9 cellular contexts compared by ENCODE assay signal in genomic region chrX:109485470-109486340, GRCh38. TPM values are rescaled to one million over a fixed set of nuclear protein-coding genes. Genes with fewer than 3 reads are reported as not detected.
DNase-seq lines count a peak whose midpoint lies in the region; ATAC-seq and TF ChIP-seq lines count a peak whose summit lies in the region.
"Had no signal": no experiment of that assay in that cellular context is flagged by ENCODE, and none has a peak within 500 bp of the region (broad histone marks: within the 10 kb centered on the region; RNA-seq: fewer than 3 reads in every experiment).

No MANE protein-coding gene starts in this region.

- intact Hi-C loops in head of caudate nucleus (cut with DNase I) = loop anchor here (2.0 kb wide), 1 partner anchor 147 kb away; no protein-coding TSS in a partner anchor
- intact Hi-C loops in prostate gland (cut with DNase I) = loop anchor here (10.0 kb wide), 3 partner anchors 149 to 399 kb away; no protein-coding TSS in a partner anchor

- no peaks in the 10 kb centered on the region for H3K79me2 ChIP-seq in Loucy (ENCODE audit: insufficient read depth, low read length)

- H3K27ac Mint-ChIP-seq in activated naive CD4-positive, alpha-beta T cell treated with anti-CD3 and anti-CD28 coated beads, Interleukin-2, amount 10 ng/mL, durations not matched to agents 7 days and 5 days = no peak overlapping the region
- H3K27ac Mint-ChIP-seq: T-helper 1 cell treated with Interleukin-12 subunit alpha and Interleukin-12 subunit beta and Interleukin-4 antibody, amounts not matched to agents 30 μg/mL and 1 μg/mL, for 36 hours had no signal

- no peaks in the 10 kb centered on the region for H3K9me3 ChIP-seq in Loucy (ENCODE audit: insufficient read depth, low read depth, low read length)
- H3K9me3 ChIP-seq in SJSA1 (replicated peaks) = no peaks in the 10 kb centered on the region
- no peaks in the 10 kb centered on the region for H3K9me3 ChIP-seq in prostate gland

- H3K36me3 Mint-ChIP-seq in activated naive CD4-positive, alpha-beta T cell treated with anti-CD3 and anti-CD28 coated beads, Interleukin-2, amount 10 ng/mL, durations not matched to agents 7 days and 5 days = no peaks in the 10 kb centered on the region

- no peaks in the 10 kb centered on the region for H4K20me1 ChIP-seq in Loucy (ENCODE audit: insufficient read depth, low read length, poor library complexity, severe bottlenecking)

- DNase-seq in COLO668 (lab: John Stamatoyannopoulos, UW; ENCODE audit: unreplicated experiment) (peak; percentile 21), SJSA1 (ENCODE audit: low read depth in 1 of 2, low spot score in 2 of 2) (peak; percentile 45 to 49), head of caudate nucleus (peak; percentile 22 to 85 (median 68)), prostate gland (ENCODE audit: low spot score) (peak; percentile 34), cortex of kidney (lab: John Stamatoyannopoulos, UW) (no peak)
- DNase-seq in activated naive CD4-positive, alpha-beta T cell treated with anti-CD3 and anti-CD28 coated beads, Interleukin-2, amount 10 ng/mL, durations not matched to agents 7 days and 5 days = peak; percentile 68

- no peaks in the 10 kb centered on the region for H3K4me1 Mint-ChIP-seq in activated naive CD4-positive, alpha-beta T cell treated with anti-CD3 and anti-CD28 coated beads, Interleukin-2, amount 10 ng/mL, durations not matched to agents 7 days and 5 days

- no peak overlapping the region; the same call in 1 of the 2 replicates for H2AFZ ChIP-seq in Loucy (ENCODE audit: low read length)

- no peaks in the 10 kb centered on the region for H3F3A ChIP-seq in Loucy (ENCODE audit: low read depth)

- WGBS in prostate gland = 14% methylated on average over 9 of the region's 9 CpGs

- H3K4me3 ChIP-seq in Loucy (ENCODE audit: low read length, poor library complexity, severe bottlenecking) (no peak overlapping the region), SJSA1 (no peak overlapping the region), prostate gland (no peak overlapping the region)

- H3K27me3 ChIP-seq in Loucy (ENCODE audit: insufficient read depth, low read length, poor library complexity, severe bottlenecking) = no peaks in the 10 kb centered on the region
- no peaks in the 10 kb centered on the region for H3K27me3 ChIP-seq in SJSA1 (replicated peaks)
- H3K27me3 ChIP-seq in prostate gland (replicated peaks; ENCODE audit: insufficient read depth) = no peaks in the 10 kb centered on the region

- H3K9me2 ChIP-seq in Loucy (replicated peaks; ENCODE audit: low read depth, low read length) = no peaks in the 10 kb centered on the region

- CTCF ChIA-PET in activated naive CD4-positive, alpha-beta T cell treated with anti-CD3 and anti-CD28 coated beads, Interleukin-2, amount 10 ng/mL, durations not matched to agents 7 days and 5 days (lab: Charles Lee) = interaction anchor here (0.5 to 3.2 kb wide), 18 partner anchors 9 to 420 kb away, joined by 3 to 22 read pairs (median 3); partner anchors contain the start of gene KCNE5

- H3K27ac ChIP-seq in SJSA1 (no peak overlapping the region), prostate gland (no peak overlapping the region)

- peak; percentile 61 for ATAC-seq in GM19463 (IDR thresholded peaks at IDR 0.05; ENCODE audit: unreplicated experiment)

- H3K4me1 ChIP-seq in Loucy (ENCODE audit: insufficient read depth, low read length, poor library complexity, severe bottlenecking) = no peaks in the 10 kb centered on the region
- H3K4me1 ChIP-seq in SJSA1 (replicated peaks) = no peaks in the 10 kb centered on the region
- no peaks in the 10 kb centered on the region for H3K4me1 ChIP-seq in prostate gland (replicated peaks)

- no peak overlapping the region for H3K9ac ChIP-seq in Loucy (ENCODE audit: low read depth, low read length, poor library complexity, severe bottlenecking)

- peaks cover 4% of the 10 kb centered on the region for H3K27me3 Mint-ChIP-seq in activated naive CD4-positive, alpha-beta T cell treated with anti-CD3 and anti-CD28 coated beads, Interleukin-2, amount 10 ng/mL, durations not matched to agents 7 days and 5 days

- no peaks in the 10 kb centered on the region for H3K36me3 ChIP-seq in Loucy (ENCODE audit: insufficient read depth, low read length)
- no peaks in the 10 kb centered on the region for H3K36me3 ChIP-seq in SJSA1
- no peaks in the 10 kb centered on the region for H3K36me3 ChIP-seq in prostate gland

- H3K4me2 ChIP-seq in Loucy (ENCODE audit: low read depth, low read length, poor library complexity, severe bottlenecking) = no peak overlapping the region

- no peaks in the 10 kb centered on the region for H3K9me3 Mint-ChIP-seq in activated naive CD4-positive, alpha-beta T cell treated with anti-CD3 and anti-CD28 coated beads, Interleukin-2, amount 10 ng/mL, durations not matched to agents 7 days and 5 days
- H3K9me3 Mint-ChIP-seq: T-helper 1 cell treated with Interleukin-12 subunit alpha and Interleukin-12 subunit beta and Interleukin-4 antibody, amounts not matched to agents 30 μg/mL and 1 μg/mL, for 36 hours had no signal

- TF ChIP-seq CTCF in Loucy (conservative IDR thresholded peaks at IDR 0.05; ENCODE audit: low read length) (peak; percentile 92), prostate gland (IDR thresholded peaks at IDR 0.05) (peak; percentile 35 to 82 (median 76))

- no peak for TF ChIP-seq POLR2A in prostate gland (IDR thresholded peaks at IDR 0.05)

- H3K4me3 Mint-ChIP-seq in activated naive CD4-positive, alpha-beta T cell treated with anti-CD3 and anti-CD28 coated beads, Interleukin-2, amount 10 ng/mL, durations not matched to agents 7 days and 5 days = no peak overlapping the region
- H3K4me3 Mint-ChIP-seq: T-helper 1 cell treated with Interleukin-12 subunit alpha and Interleukin-12 subunit beta and Interleukin-4 antibody, amounts not matched to agents 30 μg/mL and 1 μg/mL, for 36 hours had no signal

RNA-seq across cellular contexts. Expression of gene GUCY2F, which starts 3.8 kb away (rescaled TPM):
- not detected in 2 replicates for total RNA-seq in SJSA1 (2014; rRNA removed; shearing (Covaris generic))
- total RNA-seq in prostate gland = not detected

RNA-seq across cellular contexts. Expression of gene NXT2, which starts 50.9 kb away (rescaled TPM):
- total RNA-seq in SJSA1 (2014; rRNA removed; shearing (Covaris generic)) = 11.5 and 20.1 TPM in 2 replicates
- 10 to 100 TPM; 11.0 to 55.2 TPM for total RNA-seq in prostate gland
